ENCODE assay signal across 5 cellular contexts in genomic region chr10:4326647-4327046, GRCh38.
"Had no signal": no experiment of that assay in that cellular context is flagged by ENCODE, and none has a peak within 500 bp of the region (broad histone marks: within the 10 kb centered on the region; RNA-seq: fewer than 3 reads in every experiment).

No MANE protein-coding gene starts in this region.

- DNase-seq: GM23248, GOT3, H7, KBM-7 had no signal

- H2AFZ ChIP-seq: GM23248 had no signal

- H3K27ac ChIP-seq: GM23248 had no signal

- H3K9me3 ChIP-seq: HAP-1 had no signal

- H3K4me3 ChIP-seq: GM23248, HAP-1 had no signal

- H3K36me3 ChIP-seq: HAP-1 had no signal

- H3K4me1 ChIP-seq: HAP-1 had no signal

- H3K9ac ChIP-seq: GM23248 had no signal
